12 cellular contexts compared by ENCODE assay signal in the genomic region with DNA sequence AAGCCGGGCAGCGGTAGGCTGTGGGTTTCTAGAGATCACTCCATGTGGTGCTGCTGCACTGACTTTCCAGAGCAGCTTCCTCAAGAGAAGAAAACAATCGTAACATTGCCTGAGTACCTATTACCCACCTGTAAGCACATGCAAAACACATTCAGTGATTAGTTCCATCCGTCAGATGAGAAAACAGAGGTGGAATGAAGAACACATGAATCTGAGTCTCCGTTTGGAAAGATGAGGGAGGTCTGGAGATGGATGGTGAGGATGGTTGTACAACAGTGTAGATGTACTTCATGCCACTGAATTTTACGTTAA. TPM values are rescaled to one million over a fixed set of nuclear protein-coding genes. Genes with fewer than 3 reads are reported as not detected.
DNase-seq lines count a peak whose midpoint lies in the region; ATAC-seq, FAIRE-seq and TF ChIP-seq lines count a peak whose summit lies in the region.
"Had no signal": no experiment of that assay in that cellular context is flagged by ENCODE, and none has a peak within 500 bp of the region (broad histone marks: within the 10 kb centered on the region; RNA-seq: fewer than 3 reads in every experiment).

No MANE protein-coding gene starts in this region.

- H3K4me3 Mint-ChIP-seq in activated CD4-positive, alpha-beta memory T cell treated with anti-CD3 and anti-CD28 coated beads for 36 hours, result no peak overlapping the region
- peak overlapping the region; percentile 5 to 83 (median 67) for H3K4me3 Mint-ChIP-seq in immature natural killer cell

- no peak for DNase-seq in left ventricle myocardium inferior
- no peak for DNase-seq in heart left ventricle
- no peak for DNase-seq in activated CD4-positive, alpha-beta memory T cell treated with anti-CD3 and anti-CD28 coated beads for 36 hours
- DNase-seq in immature natural killer cell, result no peak
- no peak for DNase-seq in upper lobe of right lung
- DNase-seq in H54 (ENCODE audit: insufficient read length, low spot score), result no peak
- DNase-seq in gastrocnemius medialis, result no peak
- DNase-seq: NCI-H1092 treated with DMSO at 0.1 percent for 48 hours had no signal

- in situ Hi-C loops in gastrocnemius medialis (cut with MboI; ENCODE audit: low sequenced_read_pairs in 4 of 4), result loop anchor here in 1 of 4 donors (5.0 kb wide), 1 partner anchor 104 kb away; no protein-coding TSS in a partner anchor

- H3K4me1 ChIP-seq in left ventricle myocardium inferior (peaks cover 31% of the 10 kb centered on the region), heart left ventricle (peaks cover 0 to 57% (median 17%) of the 10 kb centered on the region in 12 donors), upper lobe of right lung (peaks cover 39% of the 10 kb centered on the region), gastrocnemius medialis (peaks cover 0 to 7% of the 10 kb centered on the region in 2 donors)

- no peak for ATAC-seq in heart left ventricle
- no peak for ATAC-seq in upper lobe of right lung
- ATAC-seq in GM21576 (IDR thresholded peaks at IDR 0.05; ENCODE audit: unreplicated experiment), result no peak
- no peak for ATAC-seq in gastrocnemius medialis

- H3K27me3 ChIP-seq in left ventricle myocardium inferior (ENCODE audit: low read depth) (peaks cover 29% of the 10 kb centered on the region), heart left ventricle (peaks cover 0 to 10% (median 0%) of the 10 kb centered on the region in 9 donors), upper lobe of right lung (no peaks in the 10 kb centered on the region), gastrocnemius medialis (no peaks in the 10 kb centered on the region)
- H3K27me3 ChIP-seq: right atrium auricular region had no signal

- intact Hi-C loops in left ventricle myocardium inferior (cut with micrococcal nuclease), result no loop called here
- intact Hi-C loops in heart left ventricle (cut with DNase I), result loop anchor here in 7 of 10 donors (1.0 to 10.0 kb wide), 6 partner anchors 99 to 219 kb away; a partner anchor contains a TSS
- intact Hi-C loops in activated CD4-positive, alpha-beta memory T cell treated with anti-CD3 and anti-CD28 coated beads for 36 hours (cut with micrococcal nuclease), result loop anchor here (1.0 to 2.0 kb wide), 5 partner anchors 31 to 395 kb away; a partner anchor contains a TSS
- intact Hi-C loops in upper lobe of right lung (cut with DNase I), result loop anchor here (2.0 to 5.0 kb wide), 2 partner anchors 59 to 105 kb away; no protein-coding TSS in a partner anchor
- intact Hi-C loops in gastrocnemius medialis (cut with DNase I; ENCODE audit: low total_unique reads), result no loop called here

- CTCF ChIA-PET in activated CD4-positive, alpha-beta memory T cell treated with anti-CD3 and anti-CD28 coated beads for 36 hours (lab: Charles Lee), result interaction anchor here (0.6 to 15.0 kb wide), 27 partner anchors 7 to 241 kb away, joined by 3 to 559 read pairs (median 4); a partner anchor contains a TSS

- peak overlapping the region; percentile 57 for H3K27ac ChIP-seq in left ventricle myocardium inferior (replicated peaks)
- H3K27ac ChIP-seq in heart left ventricle, result peak overlapping the region in 4 of 12 donors; percentile 35 to 83 (median 54)
- H3K27ac ChIP-seq in upper lobe of right lung, result peak overlapping the region; percentile 48
- H3K27ac ChIP-seq in gastrocnemius medialis, result no peak overlapping the region

- FAIRE-seq in H54 (lab: Jason Lieb, UNC), result no peak

- H3K9me3 ChIP-seq in left ventricle myocardium inferior (replicated peaks), result no peaks in the 10 kb centered on the region
- H3K9me3 ChIP-seq in heart left ventricle, result no peaks in the 10 kb centered on the region
- H3K9me3 ChIP-seq in upper lobe of right lung, result no peaks in the 10 kb centered on the region
- no peaks in the 10 kb centered on the region for H3K9me3 ChIP-seq in gastrocnemius medialis
- H3K9me3 ChIP-seq: right atrium auricular region had no signal

- no peak for TF ChIP-seq POLR2A in heart left ventricle (IDR thresholded peaks at IDR 0.05)
- no peak for TF ChIP-seq POLR2A in H54 (IDR thresholded peaks at IDR 0.05; ENCODE audit: low read depth, low read length)
- no peak for TF ChIP-seq POLR2A in gastrocnemius medialis (IDR thresholded peaks at IDR 0.05)

- H3K27me3 Mint-ChIP-seq in activated CD4-positive, alpha-beta memory T cell treated with anti-CD3 and anti-CD28 coated beads for 36 hours, result no peaks in the 10 kb centered on the region
- H3K27me3 Mint-ChIP-seq in immature natural killer cell (ENCODE audit: low read depth in 3 of 3), result peaks cover 3 to 8% (median 5%) of the 10 kb centered on the region in 3 donors

- POLR2A ChIA-PET in activated CD4-positive, alpha-beta memory T cell treated with anti-CD3 and anti-CD28 coated beads for 36 hours (lab: Charles Lee), result interaction anchor here (1.0 kb wide), 1 partner anchor 62 kb away, joined by 3 read pairs; no protein-coding TSS in a partner anchor

- H3K36me3 Mint-ChIP-seq in activated CD4-positive, alpha-beta memory T cell treated with anti-CD3 and anti-CD28 coated beads for 36 hours, result no peaks in the 10 kb centered on the region
- no peaks in the 10 kb centered on the region for H3K36me3 Mint-ChIP-seq in immature natural killer cell

- H3K4me1 Mint-ChIP-seq in activated CD4-positive, alpha-beta memory T cell treated with anti-CD3 and anti-CD28 coated beads for 36 hours (ENCODE audit: low read depth), result peaks cover 19% of the 10 kb centered on the region
- H3K4me1 Mint-ChIP-seq in immature natural killer cell, result peaks cover 28 to 41% of the 10 kb centered on the region in 2 donors

- 40 to 55% (median 49%) methylated on average over 6 of the region's 6 CpGs for whole genome bisulfite sequencing in heart left ventricle, 4 donors

- TF ChIP-seq CTCF in left ventricle myocardium inferior (IDR thresholded peaks at IDR 0.05; ENCODE audit: borderline replicate concordance) (no peak), heart left ventricle (IDR thresholded peaks at IDR 0.05) (no peak), upper lobe of right lung (IDR thresholded peaks at IDR 0.05) (no peak), gastrocnemius medialis (IDR thresholded peaks at IDR 0.05 in 4 of 5, conservative IDR thresholded peaks at IDR 0.05 in 1 of 5) (no peak)

- H3K4me3 ChIP-seq in left ventricle myocardium inferior, result no peak overlapping the region
- peak overlapping the region in 1 of 12 donors; percentile 7 for H3K4me3 ChIP-seq in heart left ventricle
- H3K4me3 ChIP-seq in upper lobe of right lung, result no peak overlapping the region
- no peak overlapping the region for H3K4me3 ChIP-seq in gastrocnemius medialis
- H3K4me3 ChIP-seq: lung, right atrium auricular region had no signal

- H3K27ac Mint-ChIP-seq in activated CD4-positive, alpha-beta memory T cell treated with anti-CD3 and anti-CD28 coated beads for 36 hours, result peak overlapping the region; percentile 75
- H3K27ac Mint-ChIP-seq in immature natural killer cell, result peak overlapping the region; percentile 37 to 91 (median 70)

- no peaks in the 10 kb centered on the region for H3K9me3 Mint-ChIP-seq in activated CD4-positive, alpha-beta memory T cell treated with anti-CD3 and anti-CD28 coated beads for 36 hours
- H3K9me3 Mint-ChIP-seq in immature natural killer cell, result no peaks in the 10 kb centered on the region

- H3K36me3 ChIP-seq in left ventricle myocardium inferior, result no peaks in the 10 kb centered on the region
- H3K36me3 ChIP-seq in heart left ventricle, result no peaks in the 10 kb centered on the region
- H3K36me3 ChIP-seq in upper lobe of right lung, result no peaks in the 10 kb centered on the region
- no peaks in the 10 kb centered on the region for H3K36me3 ChIP-seq in gastrocnemius medialis
- H3K36me3 ChIP-seq: right atrium auricular region had no signal

RNA-seq across cellular contexts. Expression of a gene that starts 7.5 kb away (rescaled TPM):
- 22.7 TPM for total RNA-seq in left ventricle myocardium inferior
- total RNA-seq in heart left ventricle, result 100 to 1,000 TPM in 1 of 9 donors, 10 to 100 TPM in 7, 1 to 10 TPM in 1; 8.1 to 167 (median 18.6) TPM
- 1 to 10 TPM; 4.7 to 9.8 TPM for polyA plus RNA-seq in heart left ventricle
- not detected for total RNA-seq in activated CD4-positive, alpha-beta memory T cell treated with anti-CD3 and anti-CD28 coated beads for 36 hours
- not detected for polyA plus RNA-seq in immature natural killer cell
- total RNA-seq in upper lobe of right lung, result 204 TPM
- total RNA-seq in gastrocnemius medialis, result 10 to 100 TPM in 1 of 4 donors, 1 to 10 TPM in 3; 1.9 to 17.6 (median 5.0) TPM

RNA-seq across cellular contexts. Expression of a gene that starts 46.7 kb away (rescaled TPM):
- total RNA-seq in left ventricle myocardium inferior (not detected), heart left ventricle (not detected), upper lobe of right lung (not detected), gastrocnemius medialis (not detected)
- polyA plus RNA-seq in heart left ventricle (not detected), immature natural killer cell (not detected)
- not detected for total RNA-seq in activated CD4-positive, alpha-beta memory T cell treated with anti-CD3 and anti-CD28 coated beads for 36 hours
- total RNA-seq: glomerular endothelial cell, lung, right atrium auricular region had no signal
- polyA plus RNA-seq: lung had no signal

Comparison
In these comparisons a context has a peak if more than half of its experiments do, and no peak if none do; other contexts are left out.
1. intact Hi-C loops: an anchor here in heart left ventricle (1.0 to 10.0 kb wide), activated CD4-positive, alpha-beta memory T cell treated with anti-CD3 and anti-CD28 coated beads for 36 hours (1.0 to 2.0 kb wide) and upper lobe of right lung (2.0 to 5.0 kb wide); none called in left ventricle myocardium inferior and gastrocnemius medialis.
2. H3K27ac ChIP-seq: peak in left ventricle myocardium inferior (single experiment) and upper lobe of right lung (single experiment); none in gastrocnemius medialis (0 of 4).